1 cellular context compared by ENCODE assay signal in genomic region chr16:11370084-11370931, GRCh38.
TF ChIP-seq lines count a peak whose summit lies in the region.

No MANE protein-coding gene starts in this region.

TF ChIP-seq in HepG2, 621 proteins besides CTCF, POLR2A, EP300 and RAD21 (continued from another document):
- TF ChIP-seq SMC3 (IDR thresholded peaks at IDR 0.05; ENCODE audit: low read length) (no peak; the same call in 1 of the 2 replicates), ZNF143 (CRISPR knock-in tag; IDR thresholded peaks at IDR 0.05) (no peak), HMGXB4 (CRISPR knock-in tag; IDR thresholded peaks at IDR 0.05; ENCODE audit: borderline replicate concordance in 1 of 2, low read depth in 1 of 2) (no peak), SP1 (IDR thresholded peaks at IDR 0.05) (no peak), SP1 (CRISPR knock-in tag; IDR thresholded peaks at IDR 0.05) (no peak), BCL3 (CRISPR knock-in tag; IDR thresholded peaks at IDR 0.05) (peak; percentile 71; the same call in 1 of the 2 replicates), MBNL3 (CRISPR knock-in tag; conservative IDR thresholded peaks at IDR 0.05) (no peak), ZNF740 (CRISPR knock-in tag; IDR thresholded peaks at IDR 0.05) (no peak), ZHX2 (IDR thresholded peaks at IDR 0.05; ENCODE audit: low read depth) (peak; percentile 25; the same call in 1 of the 2 replicates), ZHX2 (CRISPR knock-in tag; IDR thresholded peaks at IDR 0.05; ENCODE audit: borderline replicate concordance) (no peak), NFE2L2 (IDR thresholded peaks at IDR 0.05; ENCODE audit: low read length) (no peak), PRDM4 (CRISPR knock-in tag; IDR thresholded peaks at IDR 0.05; ENCODE audit: borderline replicate concordance) (no peak), DDIT3 (CRISPR knock-in tag; IDR thresholded peaks at IDR 0.05) (no peak), ZNF781 (CRISPR knock-in tag; IDR thresholded peaks at IDR 0.05; ENCODE audit: borderline replicate concordance, not compliant biosample characterization) (peak; percentile 31), ZNF749 (CRISPR knock-in tag; IDR thresholded peaks at IDR 0.05; ENCODE audit: borderline replicate concordance) (no peak), NR2F1 (CRISPR knock-in tag; IDR thresholded peaks at IDR 0.05) (0 out of 4 replicates have a peak, but pooled peaks of 1 of the 2 experiments have one; percentile 10), NFKB2 (CRISPR knock-in tag; IDR thresholded peaks at IDR 0.05; ENCODE audit: borderline replicate concordance) (no peak), CREM (IDR thresholded peaks at IDR 0.05) (peak; percentile 30), CREM (CRISPR knock-in tag; IDR thresholded peaks at IDR 0.05) (no peak), BRD4 (CRISPR knock-in tag; IDR thresholded peaks at IDR 0.05) (no peak), TFAP4 (IDR thresholded peaks at IDR 0.05; ENCODE audit: borderline replicate concordance, low read depth) (peak; percentile 40; the same call in 1 of the 2 replicates), ZC3H4 (CRISPR knock-in tag; IDR thresholded peaks at IDR 0.05; ENCODE audit: borderline replicate concordance) (no peak), PHF21A (CRISPR knock-in tag; IDR thresholded peaks at IDR 0.05) (peak; percentile 60; the same call in 1 of the 2 replicates), TAF15 (IDR thresholded peaks at IDR 0.05; ENCODE audit: low read depth, low read length, poor library complexity, severe bottlenecking) (no peak), HNF4G (IDR thresholded peaks at IDR 0.05; ENCODE audit: borderline replicate concordance, low read depth, low read length) (no peak), HNF4G (CRISPR knock-in tag; IDR thresholded peaks at IDR 0.05; ENCODE audit: borderline replicate concordance, low read depth) (no peak), ZNF274 (CRISPR knock-in tag; IDR thresholded peaks at IDR 0.05) (no peak; the same call in 1 of the 2 replicates), ZNF264 (CRISPR knock-in tag; IDR thresholded peaks at IDR 0.05) (peak; percentile 59), KAT8 (CRISPR knock-in tag; IDR thresholded peaks at IDR 0.05) (peak; percentile 54; the same call in 1 of the 2 replicates), ZBTB49 (CRISPR knock-in tag; IDR thresholded peaks at IDR 0.05; ENCODE audit: borderline replicate concordance) (no peak), ZNF441 (CRISPR knock-in tag; IDR thresholded peaks at IDR 0.05; ENCODE audit: borderline replicate concordance) (no peak), ZNF431 (CRISPR knock-in tag; IDR thresholded peaks at IDR 0.05; ENCODE audit: borderline replicate concordance, low read depth) (peak; percentile 67; the same call in 1 of the 2 replicates), SALL1 (CRISPR knock-in tag; IDR thresholded peaks at IDR 0.05) (peak; percentile 70), ZBTB26 (CRISPR knock-in tag; IDR thresholded peaks at IDR 0.05; ENCODE audit: borderline replicate concordance) (no peak), ZNF460 (CRISPR knock-in tag; IDR thresholded peaks at IDR 0.05; ENCODE audit: borderline replicate concordance) (no peak), KLF6 (CRISPR knock-in tag; IDR thresholded peaks at IDR 0.05) (0 out of 2 replicates have a peak, but pooled peaks have one; percentile 18), ZBTB42 (CRISPR knock-in tag; IDR thresholded peaks at IDR 0.05) (0 out of 2 replicates have a peak, but pooled peaks have one; percentile 70), NCOR1 (IDR thresholded peaks at IDR 0.05; ENCODE audit: borderline replicate concordance, low read length) (peak; percentile 36; the same call in 1 of the 2 replicates), RORA (CRISPR knock-in tag; IDR thresholded peaks at IDR 0.05) (no peak), ARHGAP35 (CRISPR knock-in tag; IDR thresholded peaks at IDR 0.05; ENCODE audit: borderline replicate concordance) (no peak), CEBPB (IDR thresholded peaks at IDR 0.05; ENCODE audit: borderline replicate concordance, low read depth, low read length) (peak; percentile 88), CENPX (CRISPR knock-in tag; IDR thresholded peaks at IDR 0.05) (no peak), KLF12 (CRISPR knock-in tag; IDR thresholded peaks at IDR 0.05; ENCODE audit: borderline replicate concordance) (0 out of 2 replicates have a peak, but pooled peaks have one; percentile 16), ZNF770 (CRISPR knock-in tag; IDR thresholded peaks at IDR 0.05) (peak; percentile 84), CCDC6 (CRISPR knock-in tag; IDR thresholded peaks at IDR 0.05) (no peak)
